Comparison of ENCODE assay signal across 7 cellular contexts in genomic region chr5:95730730-95731570, GRCh38. TPM values are rescaled to one million over a fixed set of nuclear protein-coding genes. Genes with fewer than 3 reads are reported as not detected.
DNase-seq lines count a peak whose midpoint lies in the region; ATAC-seq, FAIRE-seq and TF ChIP-seq lines count a peak whose summit lies in the region.

Gene RHOBTB3 (plus strand): TSS chr5:95731336. CDS start chr5:95731683, 347 bp downstream.

- peak within 1 kb of the TSS; percentile 83 to 94 for H3K27ac ChIP-seq in breast epithelium

- peak; percentile 48 for FAIRE-seq in GM12892 (lab: Jason Lieb, UNC)

- H3K4me3 ChIP-seq in breast epithelium (peak within 1 kb of the TSS; percentile 74 to 89 (median 86)), iPS-15b (ENCODE audit: low read depth, low read length) (peak within 1 kb of the TSS; percentile 76)

- no peak for TF ChIP-seq CTCF in breast epithelium (IDR thresholded peaks at IDR 0.05)

- DNase-seq in GM12892 (ENCODE audit: insufficient read length), result peak; percentile 36
- DNase-seq in NCI-H1694 (lab: John Stamatoyannopoulos, UW), result peak; percentile 22
- DNase-seq in T-helper 9 cell, result peak; percentile 7
- DNase-seq in breast epithelium (ENCODE audit: low spot score in 2 of 2), result peak; percentile 73 to 81
- DNase-seq in retina, result peak; percentile 93

- H3K36me3 ChIP-seq in breast epithelium (no peaks in the 10 kb centered on the region), iPS-15b (ENCODE audit: control insufficient read depth, insufficient read depth, low read length) (no peaks in the 10 kb centered on the region)

- TF ChIP-seq POLR2A in GM12892 (IDR thresholded peaks at IDR 0.05; ENCODE audit: low read depth, low read length) (peak; percentile 18; the same call in 1 of the 2 replicates), breast epithelium (IDR thresholded peaks at IDR 0.05) (peak; percentile 3)

- no peaks in the 10 kb centered on the region for H3K4me1 ChIP-seq in breast epithelium
- peaks cover 2% of the 10 kb centered on the region for H3K4me1 ChIP-seq in iPS-15b (ENCODE audit: control insufficient read depth, insufficient read depth, low read length)

- no peak within 1 kb of the TSS for H3K9ac ChIP-seq in iPS-15b (ENCODE audit: low read depth, low read length)

- H3K27me3 ChIP-seq in breast epithelium, result no peaks in the 10 kb centered on the region
- H3K27me3 ChIP-seq in iPS-15b (ENCODE audit: control insufficient read depth, insufficient read depth, low read length), result peaks cover 83% of the 10 kb centered on the region

- no peaks in the 10 kb centered on the region for H3K9me3 ChIP-seq in breast epithelium
- no peaks in the 10 kb centered on the region for H3K9me3 ChIP-seq in iPS-15b (ENCODE audit: control insufficient read depth, insufficient read depth, low read length)

- intact Hi-C loops in breast epithelium (cut with DNase I; ENCODE audit: low total_unique reads), result no loop called here

- ATAC-seq in HG02678 (IDR thresholded peaks at IDR 0.05; ENCODE audit: unreplicated experiment), result peak; percentile 45

RNA-seq across cellular contexts. Expression of gene RHOBTB3, which starts in this region (rescaled TPM):
- 2.5 TPM for polyA plus RNA-seq in GM12892 (2012; ENCODE audit: missing spikeins)
- total RNA-seq in breast epithelium, result 100 to 1,000 TPM in 2 of 3 donors, 10 to 100 TPM in 1; 82.8 to 205 (median 109) TPM

Comparison
In these comparisons a context has a peak if more than half of its experiments do, and no peak if none do; other contexts are left out.
1. Peak in every context shown above with its lines: DNase-seq, ATAC-seq, H3K4me3 ChIP-seq and H3K27ac ChIP-seq.
2. DNase-seq: peak in every context shown above with its lines; median percentile 93 in retina; 77 in breast epithelium; 36 in GM12892; 22 in NCI-H1694; 7 in T-helper 9 cell.